Comparison of ENCODE assay signal across 33 cellular contexts in the genomic region with DNA sequence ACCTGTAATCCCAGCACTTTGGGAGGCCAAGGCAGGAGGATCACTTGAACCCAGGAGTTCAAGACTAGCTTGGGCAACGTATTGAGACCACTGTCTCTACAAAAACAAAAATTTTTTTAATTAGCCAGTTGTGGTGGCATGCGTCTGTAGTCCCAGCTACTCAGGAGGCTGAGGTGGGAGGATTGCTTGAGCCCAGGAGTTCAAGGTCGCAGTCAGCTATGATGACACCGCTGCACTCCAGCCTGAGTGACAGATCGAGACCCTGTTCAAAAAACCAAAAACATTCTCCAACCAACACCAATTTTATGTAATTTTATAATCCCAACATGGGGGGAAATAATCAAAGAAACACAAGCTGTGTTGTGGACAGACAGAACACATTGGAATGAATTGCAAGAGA.
"Had no signal": no experiment of that assay in that cellular context is flagged by ENCODE, and none has a peak within 500 bp of the region (broad histone marks: within the 10 kb centered on the region; RNA-seq: fewer than 3 reads in every experiment).

No MANE protein-coding gene starts in this region.

- H3K9me3 ChIP-seq: MG63 had no signal

- DNase-seq: Kasumi-1, MG63, MM.1S, MV-4-11, NCI-H1048, NCI-H1092, NCI-H1092 treated with DMSO at 0.1 percent for 48 hours, NCI-H1105, NCI-H1105 treated with DMSO at 0.1 percent for 48 hours, NCI-H1417, NCI-H1417 treated with DMSO at 0.1 percent for 48 hours, NCI-H1436, NCI-H1436 treated with DMSO at 0.1 percent for 48 hours, NCI-H146, NCI-H1694, NCI-H1694 treated with DMSO at 0.1 percent for 48 hours, NCI-H187, NCI-H187 treated with DMSO at 0.1 percent for 48 hours, NCI-H1930, NCI-H2029, NCI-H2029 treated with DMSO at 0.1 percent for 48 hours, NCI-H2081, NCI-H2081 treated with DMSO at 0.1 percent for 48 hours, NCI-H2107, NCI-H2171, NCI-H2171 treated with DMSO at 0.1 percent for 48 hours, NCI-H2227 treated with DMSO at 0.1 percent for 48 hours, NCI-H226, NCI-H345, NCI-H446, NCI-H446 treated with DMSO at 0.1 percent for 48 hours, NCI-H510A, NCI-H510A treated with DMSO at 0.1 percent for 48 hours had no signal

- H3K4me3 ChIP-seq: MG63 had no signal

- H3K27me3 ChIP-seq: MG63 had no signal

- H3K36me3 ChIP-seq: MG63 had no signal
